Comparison of ENCODE assay signal across 1 cellular context in genomic region chr17:44314869-44315661, GRCh38.
TF ChIP-seq lines count a peak whose summit lies in the region.

No MANE protein-coding gene starts in this region.

TF ChIP-seq in HEK293, 187 proteins besides CTCF, POLR2A, EP300 and RAD21 (continued from another document):
- TF ChIP-seq ZNF121 (tag by site-specific recombination; IDR thresholded peaks at IDR 0.05) (no peak), ZNF280D (tag by site-specific recombination; IDR thresholded peaks at IDR 0.05) (no peak), ZNF148 (tag by site-specific recombination; IDR thresholded peaks at IDR 0.05; ENCODE audit: borderline replicate concordance) (no peak), ZNF155 (tag by site-specific recombination; IDR thresholded peaks at IDR 0.05) (no peak), ZFP41 (tag by site-specific recombination; IDR thresholded peaks at IDR 0.05; ENCODE audit: borderline replicate concordance) (no peak), GLIS2 (tag by site-specific recombination; IDR thresholded peaks at IDR 0.05) (peak; percentile 59; the same call in 1 of the 2 replicates), ZNF777 (tag by site-specific recombination; IDR thresholded peaks at IDR 0.05; ENCODE audit: borderline replicate concordance) (peak; percentile 66; the same call in 1 of the 2 replicates), ZBTB26 (tag by site-specific recombination; optimal IDR thresholded peaks at IDR 0.05) (peak; percentile 89), ZNF792 (tag by site-specific recombination; IDR thresholded peaks at IDR 0.05) (no peak), ZBTB6 (tag by site-specific recombination; IDR thresholded peaks at IDR 0.05) (peak; percentile 68; the same call in 1 of the 2 replicates), GLIS1 (tag by site-specific recombination; IDR thresholded peaks at IDR 0.05) (peak; percentile 51), MYNN (tag by site-specific recombination; IDR thresholded peaks at IDR 0.05; ENCODE audit: borderline replicate concordance) (no peak), PRDM6 (tag by site-specific recombination; IDR thresholded peaks at IDR 0.05) (no peak), ZNF473 (tag by site-specific recombination; IDR thresholded peaks at IDR 0.05) (no peak), ZNF488 (tag by site-specific recombination; IDR thresholded peaks at IDR 0.05) (no peak), ZNF280C (tag by site-specific recombination; IDR thresholded peaks at IDR 0.05) (no peak), PATZ1 (tag by site-specific recombination; IDR thresholded peaks at IDR 0.05) (peak; percentile 49; the same call in 1 of the 2 replicates), ZNF654 (tag by site-specific recombination; IDR thresholded peaks at IDR 0.05; ENCODE audit: low read depth) (no peak)
